ENCODE assay signal across 8 cellular contexts in the genomic region with DNA sequence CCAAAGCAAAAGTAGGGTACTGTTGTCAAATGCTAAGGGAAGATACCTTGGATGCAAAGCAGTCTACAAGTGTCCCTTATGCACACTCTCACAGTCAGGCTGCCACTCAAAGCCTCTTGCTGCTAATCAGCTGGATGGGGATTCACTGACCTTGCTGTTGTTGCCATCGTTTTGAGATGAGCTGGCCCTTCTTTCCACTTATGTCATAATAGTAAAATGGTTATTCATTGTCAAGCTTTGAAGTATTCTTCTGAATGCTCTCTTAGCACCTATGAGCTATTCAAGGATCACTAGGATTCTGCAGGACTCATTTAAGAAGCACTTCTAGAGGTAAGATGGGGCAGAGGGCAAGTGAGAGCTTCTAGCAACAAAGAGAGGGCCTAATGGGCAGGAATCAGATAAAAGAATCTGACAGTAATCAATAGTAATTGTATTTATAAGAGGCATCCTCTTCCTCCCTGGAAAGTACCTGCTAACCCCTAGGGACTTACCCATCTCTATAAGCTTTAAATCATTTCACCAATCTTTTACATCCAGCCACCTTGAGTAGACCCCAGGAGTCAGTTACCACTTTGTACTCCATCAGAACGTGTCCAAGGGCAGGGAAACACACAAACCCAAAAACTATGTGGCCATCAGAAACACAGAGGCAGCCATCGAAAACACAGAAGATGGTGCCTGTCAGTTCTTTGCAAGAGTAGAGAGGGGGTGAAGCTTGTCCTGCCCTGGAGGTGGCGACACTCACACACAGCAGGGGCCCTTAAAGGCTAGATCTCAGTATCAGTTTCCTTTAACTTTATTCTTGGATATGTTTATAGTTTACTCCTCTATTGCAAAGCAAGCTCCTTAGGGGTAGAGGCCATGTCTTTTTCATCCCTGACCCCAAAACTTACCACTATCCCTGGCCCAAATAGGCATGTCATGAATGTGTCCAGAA.
DNase-seq lines count a peak whose midpoint lies in the region; ATAC-seq and TF ChIP-seq lines count a peak whose summit lies in the region.

No MANE protein-coding gene starts in this region.

- H3K27ac Mint-ChIP-seq in CD8-positive, alpha-beta T cell: no peak overlapping the region

- no CpG with 5 or more reads among the region's 4 CpGs for WGBS in mesendoderm (ENCODE audit: extremely low coverage, insufficient coverage, low lambda C conversion rate)

- H3K9me3 Mint-ChIP-seq in CD8-positive, alpha-beta T cell: no peaks in the 10 kb centered on the region

- peaks cover 2% of the 10 kb centered on the region for H3K27me3 Mint-ChIP-seq in CD8-positive, alpha-beta T cell (ENCODE audit: low read depth)

- no peaks in the 10 kb centered on the region for H3K4me1 ChIP-seq in CD8-positive, alpha-beta T cell (ENCODE audit: insufficient read depth, low read length)
- no peaks in the 10 kb centered on the region for H3K4me1 ChIP-seq in mesendoderm (ENCODE audit: control insufficient read depth, low read depth, low read length)

- H3K18ac ChIP-seq in mesendoderm (ENCODE audit: low read length): no peak overlapping the region

- no peaks in the 10 kb centered on the region for H3K27me3 ChIP-seq in CD8-positive, alpha-beta T cell (ENCODE audit: insufficient read depth, low read length)
- no peaks in the 10 kb centered on the region for H3K27me3 ChIP-seq in mesendoderm (ENCODE audit: insufficient read depth, low read length, poor library complexity)

- H3K27ac ChIP-seq in CD8-positive, alpha-beta T cell (ENCODE audit: low read depth, low read length): no peak overlapping the region
- H3K27ac ChIP-seq in mesendoderm (ENCODE audit: low read depth, low read length): no peak overlapping the region

- CTCF ChIA-PET in CD8-positive, alpha-beta T cell (lab: Charles Lee): interaction anchor here (0.8 to 1.7 kb wide), 11 partner anchors 10 to 875 kb away, joined by 3 to 18 read pairs (median 4); no protein-coding TSS in a partner anchor

- no peak overlapping the region for H2BK15ac ChIP-seq in mesendoderm (replicated peaks; ENCODE audit: low read depth)

- no peak overlapping the region for H3K4me3 Mint-ChIP-seq in CD8-positive, alpha-beta T cell

- H4K8ac ChIP-seq in mesendoderm (ENCODE audit: low read depth, low read length): no peak overlapping the region

- no peak overlapping the region for H2AK5ac ChIP-seq in mesendoderm (ENCODE audit: low read length)

- H2BK5ac ChIP-seq in mesendoderm (ENCODE audit: low read length): no peak overlapping the region

- intact Hi-C loops in CD8-positive, alpha-beta T cell (cut with DNase I, micrococcal nuclease): loop anchor here (1.0 to 10.0 kb wide), 5 partner anchors 64 to 874 kb away; no protein-coding TSS in a partner anchor

- H2BK120ac ChIP-seq in mesendoderm (ENCODE audit: low read depth, low read length): no peak overlapping the region

- peak in 4 of 7 experiments; percentile 24 to 50 (median 40) for DNase-seq in CD8-positive, alpha-beta T cell
- DNase-seq in GM19238 (ENCODE audit: insufficient read length, low spot score) (peak; percentile 11), SK-N-DZ (ENCODE audit: low spot score) (peak; percentile 26), cardiac fibroblast (ENCODE audit: low read depth in 2 of 2) (peak; percentile 65 to 72), mesendoderm (peak; percentile 44), hippocampal formation (lab: John Stamatoyannopoulos, UW) (no peak), foreskin melanocyte (no peak)

- no peaks in the 10 kb centered on the region for H3K9me3 ChIP-seq in CD8-positive, alpha-beta T cell (ENCODE audit: low read length)

- H3K4me2 ChIP-seq in mesendoderm (ENCODE audit: low read length): no peak overlapping the region

- H3K4ac ChIP-seq in mesendoderm (ENCODE audit: low read depth, low read length): no peak overlapping the region

- H3K4me1 Mint-ChIP-seq in CD8-positive, alpha-beta T cell (ENCODE audit: low read depth): no peaks in the 10 kb centered on the region

- no peak overlapping the region for H3K23ac ChIP-seq in mesendoderm (ENCODE audit: low read length)

- peak; percentile 36 for TF ChIP-seq CTCF in CD8-positive, alpha-beta T cell (IDR thresholded peaks at IDR 0.05)
- TF ChIP-seq CTCF in cardiac fibroblast (IDR thresholded peaks at IDR 0.05; ENCODE audit: low read depth, low read length): peak; percentile 67

- no peak overlapping the region for H3K56ac ChIP-seq in mesendoderm (ENCODE audit: low read length)

- H3K9ac ChIP-seq in mesendoderm (ENCODE audit: low read length): no peak overlapping the region

- H3K79me1 ChIP-seq in mesendoderm (ENCODE audit: low read length): no peaks in the 10 kb centered on the region

- ATAC-seq in CD8-positive, alpha-beta T cell: peak; percentile 63
- peak; percentile 82 for ATAC-seq in HG03354 (IDR thresholded peaks at IDR 0.05; ENCODE audit: poor library complexity, severe bottlenecking, unreplicated experiment)

- POLR2A ChIA-PET in CD8-positive, alpha-beta T cell (lab: Charles Lee): no interaction called here

- no peaks in the 10 kb centered on the region for H3K36me3 Mint-ChIP-seq in CD8-positive, alpha-beta T cell

- H4K5ac ChIP-seq in mesendoderm (ENCODE audit: low read length): no peak overlapping the region

- no peak overlapping the region for H3K4me3 ChIP-seq in CD8-positive, alpha-beta T cell (ENCODE audit: low read depth, low read length)
- H3K4me3 ChIP-seq in cardiac fibroblast (replicated peaks in 1 of 2; ENCODE audit: low read depth in 2 of 2, low read length in 2 of 2) (no peak overlapping the region), mesendoderm (ENCODE audit: low read length) (no peak overlapping the region)

- H3K36me3 ChIP-seq in CD8-positive, alpha-beta T cell (ENCODE audit: insufficient read depth, low read length): no peaks in the 10 kb centered on the region
- no peaks in the 10 kb centered on the region for H3K36me3 ChIP-seq in mesendoderm (ENCODE audit: control insufficient read depth, insufficient read depth, low read length)

- H3K79me2 ChIP-seq in mesendoderm (ENCODE audit: control insufficient read depth, insufficient read depth, low read length): no peaks in the 10 kb centered on the region

Comparison
In these comparisons a context has a peak if more than half of its experiments do, and no peak if none do; other contexts are left out.
1. DNase-seq: peak in CD8-positive, alpha-beta T cell (4 of 7), GM19238 (single experiment), SK-N-DZ (single experiment), cardiac fibroblast (2 of 2) and mesendoderm (single experiment); none in hippocampal formation (0 of 2) and foreskin melanocyte (single experiment).